Comparison of ENCODE assay signal across 9 cellular contexts in the genomic region with DNA sequence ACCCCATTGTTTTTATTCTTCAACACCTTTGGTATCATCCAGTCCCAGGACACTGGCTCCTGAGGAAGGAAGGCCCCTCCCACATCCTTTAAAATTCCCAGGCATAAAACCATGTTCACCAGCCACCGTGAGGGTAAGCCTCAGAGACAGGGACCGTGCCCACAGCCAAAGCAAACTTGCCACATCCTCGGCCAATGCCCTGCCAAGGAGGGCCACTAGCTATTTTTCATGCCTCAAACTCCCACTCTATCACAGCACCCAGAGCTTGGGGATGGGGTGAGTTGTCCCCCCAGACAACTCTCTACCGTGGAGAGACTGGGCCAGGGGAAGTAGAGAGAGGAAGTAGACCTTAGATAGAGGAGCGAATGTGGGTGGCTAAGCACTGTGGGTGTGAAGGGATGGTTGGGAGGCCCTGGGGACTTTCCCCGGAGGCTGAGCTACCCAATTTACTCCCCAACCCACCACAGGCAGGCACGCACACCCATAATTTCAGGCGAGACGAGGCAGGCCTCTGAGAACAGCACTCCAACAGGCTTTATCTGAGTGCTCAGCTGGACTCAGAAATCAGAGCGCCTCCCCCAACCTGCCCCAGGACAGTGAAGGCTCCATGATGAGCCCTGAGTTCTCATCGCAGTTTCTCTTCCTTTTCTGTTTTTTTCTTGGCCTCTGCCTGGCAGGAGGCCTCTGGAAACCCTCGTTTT. TPM values are rescaled to one million over a fixed set of nuclear protein-coding genes. Genes with fewer than 3 reads are reported as not detected.
A peak's percentile ranks its signal among the peaks of the same experiment; 100 is the strongest.
DNase-seq lines count a peak whose midpoint lies in the region; ATAC-seq and TF ChIP-seq lines count a peak whose summit lies in the region.
"Had no signal": no experiment of that assay in that cellular context is flagged by ENCODE, and none has a peak within 500 bp of the region (broad histone marks: within the 10 kb centered on the region; RNA-seq: fewer than 3 reads in every experiment).

No MANE protein-coding gene starts in this region.

- no peaks in the 10 kb centered on the region for H4K20me1 ChIP-seq in MM.1S (ENCODE audit: insufficient read depth, low read length)

- H3K4me3 ChIP-seq in MM.1S (ENCODE audit: low read length), result peak overlapping the region; percentile 55

- TF ChIP-seq CTCF in GM10266 (IDR thresholded peaks at IDR 0.05; ENCODE audit: control insufficient read depth, insufficient read depth, low read depth, missing control alignments) (no peak), MM.1S (IDR thresholded peaks at IDR 0.05; ENCODE audit: low read length) (peak; percentile 23)

- H3K79me2 ChIP-seq in MM.1S (ENCODE audit: low read length), result peaks cover 25% of the 10 kb centered on the region

- H3K9me3 ChIP-seq in MM.1S (replicated peaks; ENCODE audit: insufficient read depth, low read length), result no peaks in the 10 kb centered on the region

- intact Hi-C loops in sciatic nerve (cut with DNase I), result no loop called here

- H3K4me1 ChIP-seq in MM.1S (ENCODE audit: low read length), result peaks cover 57% of the 10 kb centered on the region

- DNase-seq in GM10266 (ENCODE audit: extremely low spot score) (peak; percentile 82), MM.1S (peak; percentile 99), sciatic nerve (ENCODE audit: low spot score) (no peak), mesenteric fat pad (ENCODE audit: low spot score) (no peak), SK-N-DZ (ENCODE audit: low spot score) (no peak)
- peak; percentile 72 to 82 for DNase-seq in activated CD8-positive, alpha-beta memory T cell treated with anti-CD3 and anti-CD28 coated beads for 1 hour (ENCODE audit: extremely low read depth in 1 of 2, low read depth in 1 of 2)

- no peaks in the 10 kb centered on the region for H3K9me2 ChIP-seq in MM.1S (replicated peaks; ENCODE audit: insufficient read depth, low read length)

- H2AFZ ChIP-seq in MM.1S (ENCODE audit: low read length), result no peak overlapping the region

- peaks cover 49% of the 10 kb centered on the region for H3F3A ChIP-seq in MM.1S (ENCODE audit: insufficient read depth, low read length)

- H3K36me3 ChIP-seq in MM.1S (replicated peaks; ENCODE audit: insufficient read depth, low read length), result no peaks in the 10 kb centered on the region

- ATAC-seq in GM21576 (IDR thresholded peaks at IDR 0.05; ENCODE audit: unreplicated experiment) (peak; percentile 47), esophagus mucosa (peak; percentile 56), sciatic nerve (peak; percentile 14)
- ATAC-seq: Panc1 had no signal

- peak overlapping the region; percentile 96 for H3K9ac ChIP-seq in MM.1S (ENCODE audit: low read length)

- no peaks in the 10 kb centered on the region for H3K27me3 ChIP-seq in MM.1S (replicated peaks; ENCODE audit: insufficient read depth, low read length)

- peak overlapping the region; percentile 97 for H3K27ac ChIP-seq in MM.1S (ENCODE audit: low read length)

- H3K4me2 ChIP-seq in MM.1S (ENCODE audit: low read depth, low read length), result peak overlapping the region; percentile 84

RNA-seq across cellular contexts. Expression of gene BTG2, which starts 15.9 kb away (rescaled TPM):
- total RNA-seq in esophagus mucosa (22.6 TPM), sciatic nerve (83.5 TPM), mesenteric fat pad (178 TPM)
- 3.5 and 7.4 TPM in 2 replicates for polyA plus RNA-seq in SK-N-DZ (2014; cell fraction: cytosol; rRNA removed)
- 5.1 and 5.3 TPM in 2 replicates for polyA plus RNA-seq in SK-N-DZ (2014; cell fraction: nucleus; rRNA removed)

RNA-seq across cellular contexts. Expression of gene CHIT1, which starts 60.0 kb away (rescaled TPM):
- total RNA-seq in esophagus mucosa (0.20 TPM), sciatic nerve (0.22 TPM), mesenteric fat pad (17.4 TPM)
- 0.01 TPM in 1 of 2 replicates, not detected in the other for polyA plus RNA-seq in SK-N-DZ (2014; cell fraction: cytosol; rRNA removed)
- polyA plus RNA-seq in SK-N-DZ (2014; cell fraction: nucleus; rRNA removed), result 0.02 and 0.06 TPM in 2 replicates

Comparison
In these comparisons a context has a peak if more than half of its experiments do, and no peak if none do; other contexts are left out.
1. DNase-seq: peak in GM10266 (single experiment), MM.1S (single experiment) and activated CD8-positive, alpha-beta memory T cell treated with anti-CD3 and anti-CD28 coated beads for 1 hour (2 of 2); none in sciatic nerve (single experiment), mesenteric fat pad (single experiment) and SK-N-DZ (single experiment).
2. RNA of gene CHIT1, which starts 60.0 kb away (total RNA-seq): 17.4 TPM in mesenteric fat pad (single experiment); 0.22 TPM in sciatic nerve (single experiment) and 0.20 TPM in esophagus mucosa (single experiment); every median in the first group is over 10 times any median in the second.
3. Peak in every context shown above with its lines, with median percentiles within 50 percentile points of each other: ATAC-seq.